12 cellular contexts compared by ENCODE assay signal in the genomic region with DNA sequence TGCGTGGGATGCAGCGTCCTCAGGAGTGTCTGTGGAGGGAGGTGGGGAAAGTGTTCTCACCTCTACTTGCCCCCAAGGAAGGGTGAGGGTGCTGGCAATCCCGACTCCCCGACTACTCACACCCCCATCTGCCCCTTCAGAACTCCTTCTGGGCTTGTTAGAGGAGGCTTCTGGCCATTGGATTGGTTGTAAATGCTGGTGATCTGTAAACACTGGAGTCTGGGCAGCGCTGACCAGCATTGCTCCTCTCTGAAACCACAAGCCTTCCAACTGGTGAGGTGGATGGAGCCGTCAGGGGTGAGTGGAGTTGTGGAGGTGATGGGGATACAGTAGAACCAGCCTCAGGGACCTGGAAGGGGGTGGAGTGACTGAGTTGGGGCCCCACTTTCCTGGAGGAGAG. TPM values are rescaled to one million over a fixed set of nuclear protein-coding genes. Genes with fewer than 3 reads are reported as not detected.
DNase-seq lines count a peak whose midpoint lies in the region; TF ChIP-seq lines count a peak whose summit lies in the region.
"Had no signal": no experiment of that assay in that cellular context is flagged by ENCODE, and none has a peak within 500 bp of the region (broad histone marks: within the 10 kb centered on the region; RNA-seq: fewer than 3 reads in every experiment).

No MANE protein-coding gene starts in this region.

- H3K9me3 Mint-ChIP-seq in activated CD4-positive, alpha-beta T cell treated with anti-CD3 and anti-CD28 coated beads, Interleukin-2, amount 10 ng/mL, durations not matched to agents 24 days and 14 days, result no peaks in the 10 kb centered on the region
- H3K9me3 Mint-ChIP-seq in progenitor cell of endocrine pancreas (ENCODE audit: low read depth), result no peaks in the 10 kb centered on the region

- no peak for TF ChIP-seq CTCF in progenitor cell of endocrine pancreas (IDR thresholded peaks at IDR 0.05; ENCODE audit: unreplicated experiment)

- no peak overlapping the region for H3K27ac Mint-ChIP-seq in activated CD4-positive, alpha-beta T cell treated with anti-CD3 and anti-CD28 coated beads, Interleukin-2, amount 10 ng/mL, durations not matched to agents 24 days and 14 days
- peak overlapping the region; percentile 88 for H3K27ac Mint-ChIP-seq in progenitor cell of endocrine pancreas

- no peaks in the 10 kb centered on the region for H3K36me3 Mint-ChIP-seq in activated CD4-positive, alpha-beta T cell treated with anti-CD3 and anti-CD28 coated beads, Interleukin-2, amount 10 ng/mL, durations not matched to agents 24 days and 14 days (ENCODE audit: low read depth)
- peaks cover 2% of the 10 kb centered on the region for H3K36me3 Mint-ChIP-seq in progenitor cell of endocrine pancreas (ENCODE audit: insufficient read depth)

- H3K4me1 Mint-ChIP-seq in activated CD4-positive, alpha-beta T cell treated with anti-CD3 and anti-CD28 coated beads, Interleukin-2, amount 10 ng/mL, durations not matched to agents 24 days and 14 days, result peaks cover 5% of the 10 kb centered on the region
- H3K4me1 Mint-ChIP-seq in progenitor cell of endocrine pancreas (ENCODE audit: low read depth), result peaks cover 2% of the 10 kb centered on the region

- no peak for TF ChIP-seq RAD21 in Ishikawa (IDR thresholded peaks at IDR 0.05; ENCODE audit: low read depth)

- peak overlapping the region; percentile 21 for H3K4me3 Mint-ChIP-seq in activated CD4-positive, alpha-beta T cell treated with anti-CD3 and anti-CD28 coated beads, Interleukin-2, amount 10 ng/mL, durations not matched to agents 24 days and 14 days
- H3K4me3 Mint-ChIP-seq in progenitor cell of endocrine pancreas (ENCODE audit: low read depth), result no peak overlapping the region

- peaks cover 26% of the 10 kb centered on the region for H3K27me3 Mint-ChIP-seq in activated CD4-positive, alpha-beta T cell treated with anti-CD3 and anti-CD28 coated beads, Interleukin-2, amount 10 ng/mL, durations not matched to agents 24 days and 14 days
- no peaks in the 10 kb centered on the region for H3K27me3 Mint-ChIP-seq in progenitor cell of endocrine pancreas

- no peak for TF ChIP-seq EP300 in Ishikawa (IDR thresholded peaks at IDR 0.05; ENCODE audit: borderline replicate concordance)

- no peak for DNase-seq in activated CD4-positive, alpha-beta T cell treated with anti-CD3 and anti-CD28 coated beads, Interleukin-2, amount 10 ng/mL, durations not matched to agents 24 days and 14 days
- DNase-seq in activated CD4-positive, alpha-beta T cell treated with anti-CD3 and anti-CD28 coated beads, Interleukin-2, amount 50 U/mL, for 4 hours, result no peak
- peak; percentile 9 for DNase-seq in iris pigment epithelial cell (ENCODE audit: low read depth)
- DNase-seq in progenitor cell of endocrine pancreas (ENCODE audit: low spot score, unreplicated experiment), result no peak
- DNase-seq in central memory CD4-positive, alpha-beta T cell, result no peak
- no peak for DNase-seq in dermis blood vessel endothelial cell
- DNase-seq: 8988T, AML-193, Calu3, DMS 273 treated with DMSO at 0.1 percent for 48 hours, HCEC 1CT had no signal

- intact Hi-C loops in activated CD4-positive, alpha-beta T cell treated with anti-CD3 and anti-CD28 coated beads, Interleukin-2, amount 10 ng/mL, durations not matched to agents 24 days and 14 days (cut with micrococcal nuclease), result loop anchor here (5.0 kb wide), 1 partner anchor 367 kb away; no protein-coding TSS in a partner anchor

TF ChIP-seq in Ishikawa, 13 proteins besides CTCF, POLR2A, EP300 and RAD21:
- TF ChIP-seq, protein P1, sequence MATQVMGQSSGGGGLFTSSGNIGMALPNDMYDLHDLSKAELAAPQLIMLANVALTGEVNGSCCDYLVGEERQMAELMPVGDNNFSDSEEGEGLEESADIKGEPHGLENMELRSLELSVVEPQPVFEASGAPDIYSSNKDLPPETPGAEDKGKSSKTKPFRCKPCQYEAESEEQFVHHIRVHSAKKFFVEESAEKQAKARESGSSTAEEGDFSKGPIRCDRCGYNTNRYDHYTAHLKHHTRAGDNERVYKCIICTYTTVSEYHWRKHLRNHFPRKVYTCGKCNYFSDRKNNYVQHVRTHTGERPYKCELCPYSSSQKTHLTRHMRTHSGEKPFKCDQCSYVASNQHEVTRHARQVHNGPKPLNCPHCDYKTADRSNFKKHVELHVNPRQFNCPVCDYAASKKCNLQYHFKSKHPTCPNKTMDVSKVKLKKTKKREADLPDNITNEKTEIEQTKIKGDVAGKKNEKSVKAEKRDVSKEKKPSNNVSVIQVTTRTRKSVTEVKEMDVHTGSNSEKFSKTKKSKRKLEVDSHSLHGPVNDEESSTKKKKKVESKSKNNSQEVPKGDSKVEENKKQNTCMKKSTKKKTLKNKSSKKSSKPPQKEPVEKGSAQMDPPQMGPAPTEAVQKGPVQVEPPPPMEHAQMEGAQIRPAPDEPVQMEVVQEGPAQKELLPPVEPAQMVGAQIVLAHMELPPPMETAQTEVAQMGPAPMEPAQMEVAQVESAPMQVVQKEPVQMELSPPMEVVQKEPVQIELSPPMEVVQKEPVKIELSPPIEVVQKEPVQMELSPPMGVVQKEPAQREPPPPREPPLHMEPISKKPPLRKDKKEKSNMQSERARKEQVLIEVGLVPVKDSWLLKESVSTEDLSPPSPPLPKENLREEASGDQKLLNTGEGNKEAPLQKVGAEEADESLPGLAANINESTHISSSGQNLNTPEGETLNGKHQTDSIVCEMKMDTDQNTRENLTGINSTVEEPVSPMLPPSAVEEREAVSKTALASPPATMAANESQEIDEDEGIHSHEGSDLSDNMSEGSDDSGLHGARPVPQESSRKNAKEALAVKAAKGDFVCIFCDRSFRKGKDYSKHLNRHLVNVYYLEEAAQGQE (IDR thresholded peaks at IDR 0.05; ENCODE audit: low read depth), result peak; percentile 53
- TF ChIP-seq, protein P2, sequence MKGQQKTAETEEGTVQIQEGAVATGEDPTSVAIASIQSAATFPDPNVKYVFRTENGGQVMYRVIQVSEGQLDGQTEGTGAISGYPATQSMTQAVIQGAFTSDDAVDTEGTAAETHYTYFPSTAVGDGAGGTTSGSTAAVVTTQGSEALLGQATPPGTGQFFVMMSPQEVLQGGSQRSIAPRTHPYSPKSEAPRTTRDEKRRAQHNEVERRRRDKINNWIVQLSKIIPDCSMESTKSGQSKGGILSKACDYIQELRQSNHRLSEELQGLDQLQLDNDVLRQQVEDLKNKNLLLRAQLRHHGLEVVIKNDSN (IDR thresholded peaks at IDR 0.05), result no peak
TF ChIP-seq in Ishikawa: peak in this region for 1.

RNA-seq across cellular contexts. Expression of a gene that starts 59.3 kb away (rescaled TPM):
- total RNA-seq in activated CD4-positive, alpha-beta T cell treated with anti-CD3 and anti-CD28 coated beads, Interleukin-2, amount 10 ng/mL, durations not matched to agents 24 days and 14 days, result not detected in 2 replicates
- total RNA-seq in progenitor cell of endocrine pancreas, result 15.5 and 16.1 TPM in 2 replicates
- total RNA-seq in dermis blood vessel endothelial cell, result 0.70 TPM in 1 of 2 replicates, not detected in the other
- total RNA-seq: Calu3 had no signal
